Comparison of ENCODE assay signal across 8 cellular contexts in the genomic region with DNA sequence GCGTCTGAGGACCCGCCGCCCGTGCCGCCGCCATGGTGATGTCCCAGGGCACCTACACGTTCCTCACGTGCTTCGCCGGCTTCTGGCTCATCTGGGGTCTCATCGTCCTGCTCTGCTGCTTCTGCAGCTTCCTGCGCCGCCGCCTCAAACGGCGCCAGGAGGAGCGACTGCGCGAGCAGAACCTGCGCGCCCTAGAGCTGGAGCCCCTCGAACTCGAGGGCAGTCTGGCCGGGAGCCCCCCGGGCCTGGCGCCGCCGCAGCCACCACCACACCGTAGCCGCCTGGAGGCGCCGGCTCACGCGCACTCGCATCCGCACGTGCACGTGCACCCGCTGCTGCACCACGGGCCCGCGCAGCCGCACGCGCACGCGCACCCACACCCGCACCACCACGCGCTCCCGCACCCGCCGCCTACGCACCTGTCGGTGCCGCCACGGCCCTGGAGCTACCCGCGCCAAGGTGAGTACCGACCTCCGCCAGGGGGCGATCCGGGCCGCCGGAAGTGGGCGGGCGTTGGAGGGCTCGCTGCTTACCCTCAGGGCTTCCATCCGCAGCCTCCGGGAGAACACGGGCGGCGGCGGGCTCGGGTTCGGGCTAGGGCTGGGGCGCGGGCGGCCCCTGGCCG. TPM values are rescaled to one million over a fixed set of nuclear protein-coding genes. Genes with fewer than 3 reads are reported as not detected.
DNase-seq lines count a peak whose midpoint lies in the region; ATAC-seq and TF ChIP-seq lines count a peak whose summit lies in the region.

No MANE protein-coding gene starts in this region.

- peak overlapping the region; percentile 74 to 82 for H3K9ac ChIP-seq in colonic mucosa (ENCODE audit: low read depth in 2 of 2, low read length in 2 of 2)

- TF ChIP-seq CTCF in colonic mucosa (IDR thresholded peaks at IDR 0.05) = peak; percentile 67
- TF ChIP-seq CTCF in right lobe of liver (IDR thresholded peaks at IDR 0.05) = peak; percentile 74 to 80 (median 76)

- H3K27me3 ChIP-seq in colonic mucosa (no peaks in the 10 kb centered on the region), right lobe of liver (no peaks in the 10 kb centered on the region)

- peak overlapping the region; percentile 82 for H3K27ac ChIP-seq in colonic mucosa
- H3K27ac ChIP-seq in right lobe of liver = peak overlapping the region; percentile 36 to 65 (median 64)

- TF ChIP-seq POLR2A in right lobe of liver (IDR thresholded peaks at IDR 0.05) = peak; percentile 68

- H3K4me1 ChIP-seq in colonic mucosa (peaks cover 7% of the 10 kb centered on the region), right lobe of liver (peaks cover 0 to 10% (median 3%) of the 10 kb centered on the region in 4 donors)

- H3K4me3 ChIP-seq in colonic mucosa (peak overlapping the region; percentile 52), right lobe of liver (peak overlapping the region; percentile 62 to 73 (median 66))

- WGBS in right lobe of liver (ENCODE audit: insufficient coverage, low coverage, low lambda C conversion rate, missing lambda C conversion rate) = 0% methylated on average over 10 of the region's 80 CpGs

- H3K36me3 ChIP-seq in colonic mucosa (no peaks in the 10 kb centered on the region), right lobe of liver (no peaks in the 10 kb centered on the region)

- intact Hi-C loops in colonic mucosa (cut with DNase I) = loop anchor here (2.0 to 5.0 kb wide), 2 partner anchors 47 to 64 kb away; no protein-coding TSS in a partner anchor
- intact Hi-C loops in right lobe of liver (cut with DNase I) = loop anchor here in 1 of 2 donors (10.0 kb wide), 1 partner anchor 140 kb away; a partner anchor contains a TSS

- ATAC-seq in GM18868 (IDR thresholded peaks at IDR 0.05; ENCODE audit: unreplicated experiment) (peak; percentile 53), HG03097 (IDR thresholded peaks at IDR 0.05; ENCODE audit: low FRiP score, unreplicated experiment) (peak; percentile 52), right lobe of liver (peak; percentile 60 to 72 (median 63))

- no peaks in the 10 kb centered on the region for H3K9me3 ChIP-seq in colonic mucosa
- no peaks in the 10 kb centered on the region for H3K9me3 ChIP-seq in right lobe of liver

- DNase-seq in AG08396 (ENCODE audit: low spot score) (peak; percentile 77), NCI-H446 (lab: John Stamatoyannopoulos, UW) (peak; percentile 39 to 80), colonic mucosa (peak; percentile 92), right lobe of liver (peak; percentile 88 to 91 (median 90))
- peak; percentile 91 for DNase-seq in activated CD4-positive, alpha-beta T cell treated with anti-CD3 and anti-CD28 coated beads for 4 hours
- DNase-seq in stimulated activated CD4-positive, alpha-beta T cell treated with anti-CD3 and anti-CD28 coated beads, TNF-alpha, amount 100 ng/mL, for 24 hours (ENCODE audit: low read depth in 3 of 3) = peak; percentile 81 to 93 (median 90)

RNA-seq across cellular contexts. Expression of a gene that starts 8.5 kb away (rescaled TPM):
- total RNA-seq in colonic mucosa (1 to 10 TPM; 3.9 to 5.0 TPM), right lobe of liver (10 to 100 TPM in 1 of 6 experiments, 1 to 10 TPM in 3, under 1 TPM in 2; 0.15 to 13.0 (median 1.9) TPM)

RNA-seq across cellular contexts. Expression of a gene that starts 18.3 kb away (rescaled TPM):
- 10 to 100 TPM in 1 of 2 donors, 1 to 10 TPM in 1; 9.3 to 18.8 TPM for total RNA-seq in colonic mucosa
- total RNA-seq in right lobe of liver = 1 to 10 TPM; 1.1 to 4.6 (median 3.1) TPM

RNA-seq across cellular contexts. Expression of a gene that starts 28.7 kb away (rescaled TPM):
- total RNA-seq in colonic mucosa = 10 to 100 TPM; 38.0 to 64.4 TPM
- total RNA-seq in right lobe of liver = 10 to 100 TPM in 3 of 6 experiments, 1 to 10 TPM in 3; 6.1 to 10.8 (median 10.0) TPM

RNA-seq across cellular contexts. Expression of a gene that starts 42.3 kb away (rescaled TPM):
- 10 to 100 TPM; 19.7 to 44.9 TPM for total RNA-seq in colonic mucosa
- 10 to 100 TPM in 4 of 6 experiments, 1 to 10 TPM in 2; 3.7 to 24.0 (median 13.6) TPM for total RNA-seq in right lobe of liver

RNA-seq across cellular contexts. Expression of a gene that starts 45.8 kb away (rescaled TPM):
- total RNA-seq in colonic mucosa (10 to 100 TPM; 14.7 to 34.0 TPM), right lobe of liver (100 to 1,000 TPM; 236 to 518 (median 365) TPM)

Comparison
In these comparisons a context has a peak if more than half of its experiments do, and no peak if none do; other contexts are left out.
1. Peak in every context shown above with its lines: DNase-seq, ATAC-seq, H3K4me3 ChIP-seq and H3K27ac ChIP-seq.